1 cellular context compared by ENCODE assay signal in the genomic region with DNA sequence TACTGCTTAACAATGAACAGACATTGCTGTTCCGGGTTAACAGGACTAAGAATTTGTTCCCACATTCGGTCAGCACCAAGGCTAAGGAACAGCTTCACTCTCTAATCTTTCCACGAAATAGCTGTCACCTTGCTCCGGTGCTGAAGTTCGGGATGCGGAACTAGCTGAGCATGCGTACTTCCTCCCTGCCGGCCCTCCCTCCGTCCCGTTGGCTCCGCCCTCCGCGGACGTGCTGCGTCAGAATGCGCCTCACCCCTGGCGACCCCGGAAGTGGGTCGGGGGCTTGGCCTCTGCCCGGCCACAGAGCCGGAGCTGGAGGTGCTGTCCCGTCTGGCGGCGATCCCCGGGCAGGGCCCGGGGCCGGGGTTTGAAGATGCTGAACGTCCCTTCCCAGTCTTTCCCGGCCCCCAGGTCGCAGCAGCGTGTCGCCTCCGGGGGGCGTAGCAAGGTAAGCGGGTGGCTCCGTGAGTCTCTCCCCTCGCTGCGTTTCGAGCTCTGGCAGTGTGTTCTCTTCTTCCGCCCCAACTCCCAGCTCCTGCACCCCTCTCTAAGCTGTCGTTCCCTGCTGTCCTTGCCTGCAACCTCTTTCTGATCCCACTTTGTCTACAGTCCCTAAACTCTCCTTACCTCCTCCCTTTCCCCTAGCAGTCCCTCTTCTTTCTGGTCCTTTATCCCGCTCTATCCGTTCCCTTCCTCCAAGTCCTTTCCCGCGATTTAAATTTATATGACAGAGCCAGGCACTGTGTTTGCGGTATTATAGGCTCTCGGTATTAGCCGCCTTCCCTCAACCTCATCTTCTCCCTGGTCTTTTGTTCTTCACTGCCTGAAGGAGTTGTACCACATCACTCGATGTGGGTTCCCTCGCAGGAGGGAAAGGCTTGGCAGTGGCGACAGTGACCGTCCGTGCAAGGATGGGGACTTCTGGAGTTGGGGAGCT.
A peak's percentile ranks its signal among the peaks of the same experiment; 100 is the strongest.
TF ChIP-seq lines count a peak whose summit lies in the region.

A gene with protein sequence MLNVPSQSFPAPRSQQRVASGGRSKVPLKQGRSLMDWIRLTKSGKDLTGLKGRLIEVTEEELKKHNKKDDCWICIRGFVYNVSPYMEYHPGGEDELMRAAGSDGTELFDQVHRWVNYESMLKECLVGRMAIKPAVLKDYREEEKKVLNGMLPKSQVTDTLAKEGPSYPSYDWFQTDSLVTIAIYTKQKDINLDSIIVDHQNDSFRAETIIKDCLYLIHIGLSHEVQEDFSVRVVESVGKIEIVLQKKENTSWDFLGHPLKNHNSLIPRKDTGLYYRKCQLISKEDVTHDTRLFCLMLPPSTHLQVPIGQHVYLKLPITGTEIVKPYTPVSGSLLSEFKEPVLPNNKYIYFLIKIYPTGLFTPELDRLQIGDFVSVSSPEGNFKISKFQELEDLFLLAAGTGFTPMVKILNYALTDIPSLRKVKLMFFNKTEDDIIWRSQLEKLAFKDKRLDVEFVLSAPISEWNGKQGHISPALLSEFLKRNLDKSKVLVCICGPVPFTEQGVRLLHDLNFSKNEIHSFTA (plus strand): TSS at position 280 of the 937 bp plus-strand sequence. CDS start 94 bp downstream, at position 374.

TF ChIP-seq in HepG2, 621 proteins besides CTCF, POLR2A, EP300 and RAD21 (continued from another document and continues in another):
- TF ChIP-seq RFX3 (CRISPR knock-in tag; IDR thresholded peaks at IDR 0.05) (peak; percentile 69; the same call in 1 of the 2 replicates), MTA3 (CRISPR knock-in tag; IDR thresholded peaks at IDR 0.05) (peak; percentile 93), BCLAF1 (IDR thresholded peaks at IDR 0.05) (no peak), ZSCAN30 (CRISPR knock-in tag; IDR thresholded peaks at IDR 0.05) (no peak), ZFP62 (CRISPR knock-in tag; IDR thresholded peaks at IDR 0.05) (no peak), ZBTB40 (IDR thresholded peaks at IDR 0.05) (no peak), ZBTB40 (CRISPR knock-in tag; IDR thresholded peaks at IDR 0.05) (peak; percentile 80), ZFP90 (CRISPR knock-in tag; IDR thresholded peaks at IDR 0.05; ENCODE audit: borderline replicate concordance) (peak; percentile 93; the same call in 1 of the 2 replicates), ZNF83 (CRISPR knock-in tag; IDR thresholded peaks at IDR 0.05; ENCODE audit: borderline replicate concordance) (peak; percentile 94), ZNF879 (CRISPR knock-in tag; IDR thresholded peaks at IDR 0.05) (peak; percentile 76; the same call in 1 of the 2 replicates), SIX4 (CRISPR knock-in tag; IDR thresholded peaks at IDR 0.05) (peak; percentile 93), ZNF3 (CRISPR knock-in tag; IDR thresholded peaks at IDR 0.05) (peak; percentile 97), PRMT3 (CRISPR knock-in tag; IDR thresholded peaks at IDR 0.05; ENCODE audit: borderline replicate concordance, low read depth) (peak; percentile 83; the same call in 1 of the 2 replicates), PLRG1 (conservative IDR thresholded peaks at IDR 0.05) (no peak), ZMAT3 (CRISPR knock-in tag; conservative IDR thresholded peaks at IDR 0.05) (peak; percentile 98), KDM5B (CRISPR knock-in tag; IDR thresholded peaks at IDR 0.05; ENCODE audit: borderline replicate concordance) (peak; percentile 64; the same call in 1 of the 2 replicates), ZNF354B (CRISPR knock-in tag; IDR thresholded peaks at IDR 0.05) (no peak), ZNF616 (CRISPR knock-in tag; IDR thresholded peaks at IDR 0.05; ENCODE audit: low read depth) (peak; percentile 97), SP140L (CRISPR knock-in tag; IDR thresholded peaks at IDR 0.05; ENCODE audit: borderline replicate concordance) (peak; percentile 99; the same call in 1 of the 2 replicates), MAFK (conservative IDR thresholded peaks at IDR 0.05 in 1 of 2, IDR thresholded peaks at IDR 0.05 in 1 of 2; ENCODE audit: low read length in 2 of 2) (peak; percentile 25 to 33; a peak in 2 of 4 replicates), ASH2L (IDR thresholded peaks at IDR 0.05; ENCODE audit: insufficient read length, low read depth, low read length) (peak; percentile 92), ZNF180 (CRISPR knock-in tag; IDR thresholded peaks at IDR 0.05; ENCODE audit: borderline replicate concordance, low read depth) (peak; percentile 80; the same call in 1 of the 2 replicates), REL (CRISPR knock-in tag; conservative IDR thresholded peaks at IDR 0.05) (peak; percentile 94; the same call in 1 of the 2 replicates), CHCHD3 (CRISPR knock-in tag; IDR thresholded peaks at IDR 0.05) (peak; percentile 98), TGIF2 (CRISPR knock-in tag; IDR thresholded peaks at IDR 0.05) (peak; percentile 99), ZNF12 (CRISPR knock-in tag; IDR thresholded peaks at IDR 0.05) (peak; percentile 96), ARNTL (CRISPR knock-in tag; IDR thresholded peaks at IDR 0.05) (no peak), KLF15 (CRISPR knock-in tag; IDR thresholded peaks at IDR 0.05; ENCODE audit: borderline replicate concordance) (peak; percentile 98), SNAPC4 (CRISPR knock-in tag; IDR thresholded peaks at IDR 0.05) (peak; percentile 67), TAF1 (CRISPR knock-in tag; IDR thresholded peaks at IDR 0.05) (peak; percentile 70)
- TF ChIP-seq, protein P1, sequence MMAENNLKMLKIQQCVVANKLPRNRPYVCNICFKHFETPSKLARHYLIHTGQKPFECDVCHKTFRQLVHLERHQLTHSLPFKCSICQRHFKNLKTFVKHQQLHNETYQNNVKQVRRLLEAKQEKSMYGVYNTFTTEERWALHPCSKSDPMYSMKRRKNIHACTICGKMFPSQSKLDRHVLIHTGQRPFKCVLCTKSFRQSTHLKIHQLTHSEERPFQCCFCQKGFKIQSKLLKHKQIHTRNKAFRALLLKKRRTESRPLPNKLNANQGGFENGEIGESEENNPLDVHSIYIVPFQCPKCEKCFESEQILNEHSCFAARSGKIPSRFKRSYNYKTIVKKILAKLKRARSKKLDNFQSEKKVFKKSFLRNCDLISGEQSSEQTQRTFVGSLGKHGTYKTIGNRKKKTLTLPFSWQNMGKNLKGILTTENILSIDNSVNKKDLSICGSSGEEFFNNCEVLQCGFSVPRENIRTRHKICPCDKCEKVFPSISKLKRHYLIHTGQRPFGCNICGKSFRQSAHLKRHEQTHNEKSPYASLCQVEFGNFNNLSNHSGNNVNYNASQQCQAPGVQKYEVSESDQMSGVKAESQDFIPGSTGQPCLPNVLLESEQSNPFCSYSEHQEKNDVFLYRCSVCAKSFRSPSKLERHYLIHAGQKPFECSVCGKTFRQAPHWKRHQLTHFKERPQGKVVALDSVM (CRISPR knock-in tag; IDR thresholded peaks at IDR 0.05): no peak
